8 cellular contexts compared by ENCODE assay signal in the genomic region with DNA sequence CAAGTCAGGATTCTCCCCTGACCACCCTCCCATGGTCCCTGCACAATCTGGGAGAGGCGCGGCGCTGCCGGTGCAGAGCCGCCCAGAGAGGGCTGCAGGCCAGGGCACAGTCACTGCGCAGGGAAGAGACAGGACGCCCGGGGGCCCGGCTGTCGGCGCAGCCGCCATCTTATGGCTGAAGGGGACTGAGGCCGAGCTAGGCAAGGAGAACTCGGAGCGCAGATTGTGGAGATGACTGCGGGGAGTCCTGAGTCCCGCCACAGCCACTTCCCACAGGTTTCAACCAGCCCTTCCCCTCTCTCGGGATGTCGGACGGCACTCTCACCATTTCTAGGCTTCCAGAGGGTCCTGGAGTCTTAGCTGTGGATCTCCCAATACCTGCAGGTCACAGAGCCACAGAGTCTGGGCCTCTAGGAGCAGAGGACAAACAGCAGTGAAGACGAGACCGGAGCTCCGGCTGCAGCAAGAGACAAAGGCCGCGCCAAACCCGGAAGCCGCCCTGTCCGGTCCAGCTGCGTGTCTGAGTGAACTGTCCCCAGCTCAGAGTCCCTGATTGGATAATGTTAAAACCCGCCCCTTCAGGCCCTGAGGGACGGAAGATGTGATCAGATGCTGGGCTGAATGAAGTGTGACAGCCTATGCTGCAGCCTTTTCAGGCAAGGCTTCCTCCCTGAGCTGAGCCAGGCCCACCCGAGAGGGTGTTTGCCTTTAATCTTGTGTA. TPM values are rescaled to one million over a fixed set of nuclear protein-coding genes. Genes with fewer than 3 reads are reported as not detected.
A peak's percentile ranks its signal among the peaks of the same experiment; 100 is the strongest.
DNase-seq lines count a peak whose midpoint lies in the region; ATAC-seq and TF ChIP-seq lines count a peak whose summit lies in the region.

A gene (minus strand): TSS at position 526 of the 721 bp plus-strand sequence. CDS start 198 bp downstream, at position 328.

- H3K4me3 ChIP-seq in DOHH2 (ENCODE audit: low read length), result peak within 1 kb of the TSS; percentile 99
- H3K4me3 ChIP-seq in GM23338, result peak within 1 kb of the TSS; percentile 78
- peak within 1 kb of the TSS; percentile 68 for H3K4me3 ChIP-seq in LNCaP clone FGC (ENCODE audit: low read depth, low read length)
- H3K4me3 ChIP-seq in fibroblast of the aortic adventitia (ENCODE audit: low read depth, low read length), result peak within 1 kb of the TSS; percentile 95

- H3K9me3 ChIP-seq in DOHH2 (ENCODE audit: control insufficient read depth, insufficient read depth, low read length), result peaks cover 24% of the 10 kb centered on the region

- H3K27ac Mint-ChIP-seq in GM23338, result peak within 1 kb of the TSS; percentile 99
- peak within 1 kb of the TSS; percentile 100 for H3K27ac Mint-ChIP-seq in nephron progenitor cell
- H3K27ac Mint-ChIP-seq in stimulated activated naive CD8-positive, alpha-beta T cell treated with anti-CD3 and anti-CD28 coated beads, Interleukin-15, amount 100 ng/mL, for 72 hours, result peak within 1 kb of the TSS; percentile 98 to 100

- ATAC-seq in GM23338, result peak; percentile 99
- peak; percentile 100 for ATAC-seq in stimulated activated naive CD8-positive, alpha-beta T cell treated with anti-CD3 and anti-CD28 coated beads, Interleukin-15, amount 100 ng/mL, for 72 hours

- H3K4me1 ChIP-seq in DOHH2 (ENCODE audit: control insufficient read depth, low read length) (peaks cover 15% of the 10 kb centered on the region), GM23338 (ENCODE audit: insufficient read depth) (peaks cover 16% of the 10 kb centered on the region)

- peak within 1 kb of the TSS; percentile 81 for H3K4me2 ChIP-seq in DOHH2 (ENCODE audit: low read length)
- H3K4me2 ChIP-seq in GM23338, result peak within 1 kb of the TSS; percentile 70

- H3K9me2 ChIP-seq in DOHH2 (replicated peaks; ENCODE audit: control insufficient read depth, low read length), result no peaks in the 10 kb centered on the region
- H3K9me2 ChIP-seq in GM23338 (ENCODE audit: insufficient read depth), result no peaks in the 10 kb centered on the region

- H3K36me3 Mint-ChIP-seq in GM23338 (ENCODE audit: low read depth) (peaks cover 57% of the 10 kb centered on the region), nephron progenitor cell (ENCODE audit: low read depth) (peaks cover 52% of the 10 kb centered on the region)

- H3K27me3 ChIP-seq in DOHH2 (ENCODE audit: control insufficient read depth, low read length) (no peaks in the 10 kb centered on the region), GM23338 (ENCODE audit: insufficient read depth) (no peaks in the 10 kb centered on the region)

- peaks cover 44% of the 10 kb centered on the region for H3K36me3 ChIP-seq in DOHH2 (ENCODE audit: control insufficient read depth, low read length)
- H3K36me3 ChIP-seq in GM23338 (ENCODE audit: insufficient read depth), result peaks cover 16% of the 10 kb centered on the region

- H3K9me3 Mint-ChIP-seq in GM23338, result peaks cover 42% of the 10 kb centered on the region
- H3K9me3 Mint-ChIP-seq in nephron progenitor cell, result peaks cover 75% of the 10 kb centered on the region
- peaks cover 0 to 12% of the 10 kb centered on the region in 2 donors for H3K9me3 Mint-ChIP-seq in stimulated activated naive CD8-positive, alpha-beta T cell treated with anti-CD3 and anti-CD28 coated beads, Interleukin-15, amount 100 ng/mL, for 72 hours

- H3K27ac ChIP-seq in DOHH2 (ENCODE audit: low read depth, low read length) (peak within 1 kb of the TSS; percentile 83), GM23338 (ENCODE audit: low read depth) (peak within 1 kb of the TSS; percentile 97)

- H2AFZ ChIP-seq in GM23338, result 0 out of 2 replicates have a peak within 1 kb of the TSS, but pooled peaks have one; percentile 2

- no peaks in the 10 kb centered on the region for H3F3A ChIP-seq in DOHH2 (ENCODE audit: control insufficient read depth, insufficient read depth)
- H3F3A ChIP-seq in GM23338 (replicated peaks; ENCODE audit: low read depth), result no peaks in the 10 kb centered on the region

- DNase-seq in GM23338 (ENCODE audit: low spot score), result peak; percentile 98
- peak; percentile 86 for DNase-seq in LNCaP clone FGC (ENCODE audit: low read depth)
- DNase-seq in activated T-helper 9 cell treated with anti-CD3 and anti-CD28 coated beads, Interleukin-2, amount 50 U/mL, for 16 hours (ENCODE audit: low read depth), result peak; percentile 51
- DNase-seq in fibroblast of the aortic adventitia (ENCODE audit: low read depth), result peak; percentile 84
- peak; percentile 78 for DNase-seq in nephron progenitor cell
- peak; percentile 77 to 92 for DNase-seq in stimulated activated naive CD8-positive, alpha-beta T cell treated with anti-CD3 and anti-CD28 coated beads, Interleukin-15, amount 100 ng/mL, for 72 hours

- H4K20me1 ChIP-seq in DOHH2 (ENCODE audit: control insufficient read depth, insufficient read depth, low read depth, low read length) (no peaks in the 10 kb centered on the region), GM23338 (replicated peaks; ENCODE audit: insufficient read depth) (0 out of 2 replicates have a peak, but pooled peaks cover 9% of the 10 kb centered on the region)

- peaks cover 2% of the 10 kb centered on the region for H3K27me3 Mint-ChIP-seq in GM23338 (ENCODE audit: insufficient read depth, low read depth, poor library complexity)
- peaks cover 4% of the 10 kb centered on the region for H3K27me3 Mint-ChIP-seq in nephron progenitor cell (ENCODE audit: low read depth, poor library complexity)
- no peaks in the 10 kb centered on the region for H3K27me3 Mint-ChIP-seq in stimulated activated naive CD8-positive, alpha-beta T cell treated with anti-CD3 and anti-CD28 coated beads, Interleukin-15, amount 100 ng/mL, for 72 hours

- H3K4me3 Mint-ChIP-seq in GM23338 (peak within 1 kb of the TSS; percentile 97), nephron progenitor cell (peak within 1 kb of the TSS; percentile 100)
- H3K4me3 Mint-ChIP-seq in stimulated activated naive CD8-positive, alpha-beta T cell treated with anti-CD3 and anti-CD28 coated beads, Interleukin-15, amount 100 ng/mL, for 72 hours, result peak within 1 kb of the TSS; percentile 90 to 99

- H3K79me2 ChIP-seq in DOHH2 (ENCODE audit: control insufficient read depth, low read length) (peaks cover 50% of the 10 kb centered on the region), GM23338 (replicated peaks; ENCODE audit: insufficient read depth) (peaks cover 49% of the 10 kb centered on the region)

- H3K4me1 Mint-ChIP-seq in GM23338 (peaks cover 9% of the 10 kb centered on the region), nephron progenitor cell (peaks cover 7% of the 10 kb centered on the region)
- peaks cover 33% of the 10 kb centered on the region for H3K4me1 Mint-ChIP-seq in stimulated activated naive CD8-positive, alpha-beta T cell treated with anti-CD3 and anti-CD28 coated beads, Interleukin-15, amount 100 ng/mL, for 72 hours

- TF ChIP-seq CTCF in DOHH2 (IDR thresholded peaks at IDR 0.05; ENCODE audit: low read depth, low read length, poor library complexity, severe bottlenecking) (no peak), GM23338 (conservative IDR thresholded peaks at IDR 0.05; ENCODE audit: low read depth in 2 of 2) (no peak), LNCaP clone FGC (IDR thresholded peaks at IDR 0.05; ENCODE audit: control insufficient read depth, extremely low read depth, insufficient read depth) (no peak), fibroblast of the aortic adventitia (IDR thresholded peaks at IDR 0.05; ENCODE audit: insufficient read depth, low read length) (no peak), nephron progenitor cell (IDR thresholded peaks at IDR 0.05) (no peak)

- peak; percentile 83 for TF ChIP-seq POLR2A in Raji (IDR thresholded peaks at IDR 0.05; ENCODE audit: insufficient read depth, low read depth, low read length)

TF ChIP-seq in GM23338, 12 proteins besides CTCF, POLR2A, EP300 and RAD21:
- TF ChIP-seq, protein P1, sequence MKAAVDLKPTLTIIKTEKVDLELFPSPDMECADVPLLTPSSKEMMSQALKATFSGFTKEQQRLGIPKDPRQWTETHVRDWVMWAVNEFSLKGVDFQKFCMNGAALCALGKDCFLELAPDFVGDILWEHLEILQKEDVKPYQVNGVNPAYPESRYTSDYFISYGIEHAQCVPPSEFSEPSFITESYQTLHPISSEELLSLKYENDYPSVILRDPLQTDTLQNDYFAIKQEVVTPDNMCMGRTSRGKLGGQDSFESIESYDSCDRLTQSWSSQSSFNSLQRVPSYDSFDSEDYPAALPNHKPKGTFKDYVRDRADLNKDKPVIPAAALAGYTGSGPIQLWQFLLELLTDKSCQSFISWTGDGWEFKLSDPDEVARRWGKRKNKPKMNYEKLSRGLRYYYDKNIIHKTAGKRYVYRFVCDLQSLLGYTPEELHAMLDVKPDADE (IDR thresholded peaks at IDR 0.05), result no peak; the same call in 1 of the 2 replicates
- no peak for TF ChIP-seq EZH2 (IDR thresholded peaks at IDR 0.05; ENCODE audit: low read depth, unreplicated experiment)
- no peak for TF ChIP-seq ZNF331 (CRISPR knock-in tag; IDR thresholded peaks at IDR 0.05; ENCODE audit: low read depth)
- TF ChIP-seq POLR2AphosphoS5 (IDR thresholded peaks at IDR 0.05; ENCODE audit: low read depth), result peak; percentile 92

RNA-seq across cellular contexts. Expression of the gene that starts here (rescaled TPM):
- 53.2 and 71.9 TPM in 2 replicates for total RNA-seq in GM23338 (2014; rRNA removed; shearing (Covaris generic))
- 15.7 and 15.9 TPM in 2 replicates for polyA plus RNA-seq in GM23338 (2016; fragmentation: Nextera tagmentation; extraction: Ambion mirVana)
- total RNA-seq in fibroblast of the aortic adventitia (ENCODE audit: low replicate concordance), result 8.8 and 15.9 TPM in 2 replicates

Comparison
In these comparisons a context has a peak if more than half of its experiments do, and no peak if none do; other contexts are left out.
1. Peak in every context shown above with its lines: DNase-seq, ATAC-seq, H3K4me3 ChIP-seq and H3K27ac ChIP-seq.